ENCODE assay signal across 8 cellular contexts in the genomic region with DNA sequence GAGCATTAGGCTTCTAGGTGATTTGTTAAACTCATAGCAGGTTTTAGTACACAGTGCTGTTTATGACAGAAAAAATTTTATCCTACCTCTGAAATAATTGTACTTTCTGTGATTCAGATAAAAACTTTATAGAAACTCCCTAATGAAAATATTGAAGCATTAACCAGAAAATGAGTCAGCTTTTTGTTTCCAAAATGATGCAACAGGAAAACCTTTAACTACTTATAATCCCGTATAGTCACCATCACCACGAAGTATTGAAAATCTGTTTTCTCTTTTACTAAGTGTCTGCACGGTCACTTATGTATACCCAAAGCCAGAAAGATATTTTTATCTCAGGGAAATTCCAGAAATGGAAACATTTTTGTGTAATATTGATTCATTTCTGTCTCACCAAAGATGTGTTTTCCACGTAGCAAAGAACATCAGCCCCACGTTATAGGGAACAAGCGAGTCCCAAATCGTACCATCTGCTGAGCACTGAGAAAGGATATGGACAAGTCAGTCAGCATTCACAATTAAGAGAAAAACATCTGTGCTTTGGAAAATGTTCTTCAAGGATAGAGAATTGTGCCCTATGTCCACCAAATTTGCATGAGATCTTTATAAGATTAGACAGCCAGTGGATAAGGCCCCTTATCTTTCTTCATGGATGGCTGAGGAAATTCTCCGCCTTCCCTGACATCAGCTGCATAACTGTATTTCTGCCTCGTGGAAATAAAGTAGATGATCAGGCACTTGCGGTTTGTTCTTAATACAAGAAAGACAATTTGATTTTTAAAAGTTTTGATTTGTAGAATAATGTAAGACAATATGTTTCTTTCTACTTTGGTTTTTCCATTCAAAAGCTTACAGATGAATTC. TPM values are rescaled to one million over a fixed set of nuclear protein-coding genes. Genes with fewer than 3 reads are reported as not detected.
A peak's percentile ranks its signal among the peaks of the same experiment; 100 is the strongest.
DNase-seq lines count a peak whose midpoint lies in the region; ATAC-seq and TF ChIP-seq lines count a peak whose summit lies in the region.

No MANE protein-coding gene starts in this region.

- DNase-seq in AG08395 (ENCODE audit: low spot score) (peak; percentile 53), activated B cell treated with CpG ODN at 0.5 μM for 24 hours (no peak), mesothelial cell of epicardium (ENCODE audit: low spot score in 2 of 2, unreplicated experiment in 2 of 2) (no peak), nucleus accumbens (lab: John Stamatoyannopoulos, UW) (no peak), DMS153 (lab: John Stamatoyannopoulos, UW) (no peak), posterior cingulate gyrus (no peak)

- no peaks in the 10 kb centered on the region for H3K27me3 Mint-ChIP-seq in activated B cell treated with CpG ODN at 0.5 μM for 24 hours
- no peaks in the 10 kb centered on the region for H3K27me3 Mint-ChIP-seq in mesothelial cell of epicardium (ENCODE audit: low read depth)

- ATAC-seq in GM18870 (IDR thresholded peaks at IDR 0.05; ENCODE audit: unreplicated experiment), result peak; percentile 77
- peak; percentile 38 for ATAC-seq in HG03060 (IDR thresholded peaks at IDR 0.05; ENCODE audit: low read depth, unreplicated experiment)
- ATAC-seq in activated B cell treated with CpG ODN at 0.5 μM for 24 hours (ENCODE audit: low read depth), result peak; percentile 45

- H3K36me3 Mint-ChIP-seq in activated B cell treated with CpG ODN at 0.5 μM for 24 hours (ENCODE audit: low read depth) (peaks cover 35% of the 10 kb centered on the region), mesothelial cell of epicardium (peaks cover 23% of the 10 kb centered on the region)

- H3K9me3 Mint-ChIP-seq in activated B cell treated with CpG ODN at 0.5 μM for 24 hours (no peaks in the 10 kb centered on the region), mesothelial cell of epicardium (no peaks in the 10 kb centered on the region)

- H3K4me3 Mint-ChIP-seq in activated B cell treated with CpG ODN at 0.5 μM for 24 hours (peak overlapping the region; percentile 67), mesothelial cell of epicardium (no peak overlapping the region)

- H3K27ac Mint-ChIP-seq in activated B cell treated with CpG ODN at 0.5 μM for 24 hours (peak overlapping the region; percentile 80), mesothelial cell of epicardium (peak overlapping the region; percentile 37)

- POLR2A ChIA-PET in activated B cell treated with CpG ODN at 0.5 μM for 24 hours (lab: Charles Lee), result interaction anchor here (1.1 to 1.9 kb wide), 5 partner anchors 33 to 123 kb away, joined by 3 to 11 read pairs (median 4); a partner anchor contains a TSS

- no peak for TF ChIP-seq CTCF in activated B cell treated with CpG ODN at 0.5 μM for 24 hours (IDR thresholded peaks at IDR 0.05)
- TF ChIP-seq CTCF in mesothelial cell of epicardium (IDR thresholded peaks at IDR 0.05; ENCODE audit: unreplicated experiment), result no peak

- CTCF ChIA-PET in activated B cell treated with CpG ODN at 0.5 μM for 24 hours (lab: Charles Lee), result interaction anchor here (1.8 to 7.0 kb wide), 2 partner anchors 13 to 82 kb away, joined by 6 to 37 read pairs; no protein-coding TSS in a partner anchor

- peaks cover 88% of the 10 kb centered on the region for H3K4me1 Mint-ChIP-seq in activated B cell treated with CpG ODN at 0.5 μM for 24 hours
- peaks cover 25% of the 10 kb centered on the region for H3K4me1 Mint-ChIP-seq in mesothelial cell of epicardium

- intact Hi-C loops in activated B cell treated with CpG ODN at 0.5 μM for 24 hours (cut with micrococcal nuclease) (loop anchor here (1.0 to 2.0 kb wide), 6 partner anchors 10 to 60 kb away; no protein-coding TSS in a partner anchor), posterior cingulate gyrus (cut with DNase I) (no loop called here)

RNA-seq across cellular contexts. Expression of a gene that starts 41.9 kb away (rescaled TPM):
- 135 and 149 TPM in 2 replicates for total RNA-seq in activated B cell treated with CpG ODN at 0.5 μM for 24 hours
- total RNA-seq in mesothelial cell of epicardium, result 26.5 to 33.3 TPM (median 28.6 TPM) in 3 replicates

RNA-seq across cellular contexts. Expression of a gene that starts 54.5 kb away (rescaled TPM):
- total RNA-seq in activated B cell treated with CpG ODN at 0.5 μM for 24 hours (106 and 130 TPM in 2 replicates), mesothelial cell of epicardium (119 to 146 TPM (median 136 TPM) in 3 replicates)
